Comparison of ENCODE assay signal across 8 cellular contexts in the genomic region with DNA sequence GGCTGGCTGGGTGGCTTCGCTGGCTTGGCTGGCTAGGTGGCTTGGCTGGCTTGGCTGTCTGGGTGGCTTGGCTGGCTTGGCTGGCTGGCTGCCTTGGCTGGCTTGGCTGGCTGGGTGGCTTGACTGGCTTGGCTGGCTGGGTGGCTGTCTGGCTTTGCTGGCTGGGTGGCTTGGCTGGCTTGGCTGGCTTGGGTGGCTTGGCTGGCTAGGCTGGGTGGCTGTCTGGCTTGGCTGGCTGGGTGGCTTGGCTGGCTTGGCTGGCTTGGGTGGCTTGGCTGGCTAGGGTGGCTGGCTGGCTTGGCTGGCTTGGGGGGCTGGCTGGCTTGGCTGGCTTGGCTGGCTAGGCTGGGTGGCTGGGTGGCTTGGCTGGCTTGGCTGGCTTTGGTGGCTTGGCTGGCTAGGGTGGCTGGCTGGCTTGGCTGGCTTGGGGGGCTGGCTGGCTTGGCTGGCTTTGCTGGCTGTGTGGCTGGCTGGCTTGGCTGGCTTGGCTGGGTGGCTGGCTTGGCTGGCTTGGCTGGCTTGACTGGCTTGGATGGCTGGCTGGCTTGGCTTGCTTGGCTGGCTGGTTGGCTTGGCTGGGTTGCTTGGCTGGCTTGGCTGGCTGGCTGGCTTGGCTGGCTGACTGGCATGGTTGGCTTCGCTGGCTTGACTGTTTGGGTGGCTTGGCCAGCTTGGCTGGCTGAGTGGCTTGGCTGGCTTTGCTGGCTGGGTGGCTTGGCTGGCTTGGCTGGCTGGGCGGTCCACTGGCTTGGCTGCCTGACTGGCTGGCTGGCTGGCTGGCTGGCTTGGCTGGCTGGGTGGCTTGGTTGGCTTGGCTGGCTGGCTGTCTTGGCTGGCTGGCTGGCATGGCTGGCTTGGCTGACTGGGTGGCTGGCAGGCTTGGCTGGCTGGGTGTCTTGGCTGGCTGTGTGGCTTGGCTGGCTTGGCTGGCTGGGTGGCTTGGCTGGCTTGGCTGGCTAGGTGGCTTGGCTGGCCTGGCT.
A peak's percentile ranks its signal among the peaks of the same experiment; 100 is the strongest.
DNase-seq lines count a peak whose midpoint lies in the region; ATAC-seq and TF ChIP-seq lines count a peak whose summit lies in the region.
"Not testable (repeated sequence)": the region's sequence is repeated elsewhere in the genome, so short reads cannot be mapped to it uniquely, and the experiment has no call there.

No MANE protein-coding gene starts in this region.

- not testable (repeated sequence) for H3K27me3 ChIP-seq in MM.1S (replicated peaks; ENCODE audit: insufficient read depth, low read length); lower lobe of right lung (ENCODE audit: low read depth); sigmoid colon; aorta (ENCODE audit: control insufficient read depth in 1 of 2, insufficient read depth in 2 of 2, low read length in 1 of 2)

- WGBS in sigmoid colon, 2 donors = 88% methylated on average over 2 of the region's 3 CpGs
- 86 to 90% methylated on average over 2 of the region's 3 CpGs for WGBS in aorta, 2 donors

- H3K9me2 ChIP-seq in MM.1S (replicated peaks; ENCODE audit: insufficient read depth, low read length) = not testable (repeated sequence)

- not testable (repeated sequence) for TF ChIP-seq POLR2A in sigmoid colon (IDR thresholded peaks at IDR 0.05)

- POLR2A ChIA-PET in activated CD4-positive, alpha-beta T cell treated with anti-CD3 and anti-CD28 coated beads, Interleukin-2, amount 10 ng/mL, durations not matched to agents 7 days and 5 days (lab: Charles Lee) = not testable (repeated sequence)

- not testable (repeated sequence) for H4K20me1 ChIP-seq in MM.1S (ENCODE audit: insufficient read depth, low read length)

- H3K4me3 Mint-ChIP-seq in activated CD4-positive, alpha-beta T cell treated with anti-CD3 and anti-CD28 coated beads, Interleukin-2, amount 10 ng/mL, durations not matched to agents 7 days and 5 days = not testable (repeated sequence)

- ATAC-seq in left ventricle myocardium superior; lower lobe of right lung; aorta (ENCODE audit: low FRiP score): not testable (repeated sequence)

- H3K4me1 Mint-ChIP-seq in activated CD4-positive, alpha-beta T cell treated with anti-CD3 and anti-CD28 coated beads, Interleukin-2, amount 10 ng/mL, durations not matched to agents 7 days and 5 days = not testable (repeated sequence)

- CTCF ChIA-PET in activated CD4-positive, alpha-beta T cell treated with anti-CD3 and anti-CD28 coated beads, Interleukin-2, amount 10 ng/mL, durations not matched to agents 7 days and 5 days (lab: Charles Lee) = not testable (repeated sequence)

- H3K4me3 ChIP-seq in MM.1S (ENCODE audit: low read length); lower lobe of right lung; sigmoid colon; aorta (ENCODE audit: low read length in 2 of 2): not testable (repeated sequence)

- not testable (repeated sequence) for H3F3A ChIP-seq in MM.1S (ENCODE audit: insufficient read depth, low read length)

- H3K36me3 ChIP-seq in MM.1S (replicated peaks; ENCODE audit: insufficient read depth, low read length); lower lobe of right lung; sigmoid colon; aorta (ENCODE audit: control insufficient read depth in 1 of 2, insufficient read depth in 2 of 2, low read length in 1 of 2): not testable (repeated sequence)

- not testable (repeated sequence) for H3K9me3 ChIP-seq in MM.1S (replicated peaks; ENCODE audit: insufficient read depth, low read length); lower lobe of right lung; sigmoid colon; aorta (ENCODE audit: control insufficient read depth, low read length)

- not testable (repeated sequence) for H3K27me3 Mint-ChIP-seq in activated CD4-positive, alpha-beta T cell treated with anti-CD3 and anti-CD28 coated beads, Interleukin-2, amount 10 ng/mL, durations not matched to agents 7 days and 5 days

- not testable (repeated sequence) for H3K9ac ChIP-seq in MM.1S (ENCODE audit: low read length)

- TF ChIP-seq CTCF in MM.1S (IDR thresholded peaks at IDR 0.05; ENCODE audit: low read length); lower lobe of right lung (IDR thresholded peaks at IDR 0.05); sigmoid colon (IDR thresholded peaks at IDR 0.05): not testable (repeated sequence)

- not testable (repeated sequence) for H3K9me3 Mint-ChIP-seq in activated CD4-positive, alpha-beta T cell treated with anti-CD3 and anti-CD28 coated beads, Interleukin-2, amount 10 ng/mL, durations not matched to agents 7 days and 5 days

- H3K79me2 ChIP-seq in MM.1S (ENCODE audit: low read length) = not testable (repeated sequence)

- H3K4me1 ChIP-seq in MM.1S (ENCODE audit: low read length); lower lobe of right lung; sigmoid colon; aorta (ENCODE audit: control insufficient read depth in 1 of 2, insufficient read depth in 2 of 2, low read length in 2 of 2): not testable (repeated sequence)

- H3K36me3 Mint-ChIP-seq in activated CD4-positive, alpha-beta T cell treated with anti-CD3 and anti-CD28 coated beads, Interleukin-2, amount 10 ng/mL, durations not matched to agents 7 days and 5 days (ENCODE audit: low read depth) = not testable (repeated sequence)

- DNase-seq in MM.1S = peak; percentile 3
- DNase-seq in activated CD4-positive, alpha-beta T cell treated with anti-CD3 and anti-CD28 coated beads, Interleukin-2, amount 10 ng/mL, durations not matched to agents 7 days and 5 days = peak; percentile 6
- DNase-seq in activated T-helper 1 cell treated with Interleukin-2 at 50 U/mL for 16 hours (ENCODE audit: low read depth) = peak; percentile 4
- peak; percentile 38 for DNase-seq in ecto neural progenitor cell (ENCODE audit: low spot score)
- peak; percentile 26 for DNase-seq in left ventricle myocardium superior
- peak; percentile 49 for DNase-seq in lower lobe of right lung
- DNase-seq in sigmoid colon = peak; percentile 64
- peak; percentile 44 to 61 for DNase-seq in aorta

- H3K27ac Mint-ChIP-seq in activated CD4-positive, alpha-beta T cell treated with anti-CD3 and anti-CD28 coated beads, Interleukin-2, amount 10 ng/mL, durations not matched to agents 7 days and 5 days = not testable (repeated sequence)

- H3K4me2 ChIP-seq in MM.1S (ENCODE audit: low read depth, low read length) = not testable (repeated sequence)

- not testable (repeated sequence) for TF ChIP-seq EP300 in sigmoid colon (IDR thresholded peaks at IDR 0.05)

- intact Hi-C loops in left ventricle myocardium superior (cut with micrococcal nuclease); lower lobe of right lung (cut with DNase I); sigmoid colon (cut with DNase I); aorta (cut with DNase I): not testable (repeated sequence)

- H2AFZ ChIP-seq in MM.1S (ENCODE audit: low read length) = not testable (repeated sequence)

- not testable (repeated sequence) for H3K27ac ChIP-seq in MM.1S (ENCODE audit: low read length); lower lobe of right lung; sigmoid colon; aorta (ENCODE audit: low read depth in 1 of 2, low read length in 2 of 2)

Comparison
In these comparisons a context has a peak if more than half of its experiments do, and no peak if none do; other contexts are left out.
1. DNase-seq: peak in every context shown above with its lines; median percentile 64 in sigmoid colon; 52 in aorta; 49 in lower lobe of right lung; 38 in ecto neural progenitor cell; 26 in left ventricle myocardium superior; 6 in activated CD4-positive, alpha-beta T cell treated with anti-CD3 and anti-CD28 coated beads, Interleukin-2, amount 10 ng/mL, durations not matched to agents 7 days and 5 days; 4 in activated T-helper 1 cell treated with Interleukin-2 at 50 U/mL for 16 hours; 3 in MM.1S.